25 cellular contexts compared by ENCODE assay signal in genomic region chr7:21981524-21981923, GRCh38. TPM values are rescaled to one million over a fixed set of nuclear protein-coding genes. Genes with fewer than 3 reads are reported as not detected.
DNase-seq lines count a peak whose midpoint lies in the region; ATAC-seq and TF ChIP-seq lines count a peak whose summit lies in the region.
"Had no signal": no experiment of that assay in that cellular context is flagged by ENCODE, and none has a peak within 500 bp of the region (broad histone marks: within the 10 kb centered on the region; RNA-seq: fewer than 3 reads in every experiment).

No MANE protein-coding gene starts in this region.

- 23 to 36% methylated on average over 2 of the region's 2 CpGs for WGBS in GM23248 (ENCODE audit: low coverage in 1 of 2, low lambda C conversion rate in 2 of 2, missing lambda C conversion rate in 2 of 2), 2 experiments

- ATAC-seq in GM19455 (IDR thresholded peaks at IDR 0.05; ENCODE audit: unreplicated experiment), result no peak
- ATAC-seq: PC-3, Right ventricle myocardium inferior, T-cell had no signal

- no peaks in the 10 kb centered on the region for H3K27me3 ChIP-seq in Karpas-422 (ENCODE audit: low read length)
- H3K27me3 ChIP-seq in SU-DHL-6 (ENCODE audit: low read length), result no peaks in the 10 kb centered on the region
- H3K27me3 ChIP-seq in GM23248 (replicated peaks; ENCODE audit: insufficient read depth), result no peaks in the 10 kb centered on the region
- H3K27me3 ChIP-seq: SJCRH30 had no signal

- no peak overlapping the region for H3K27ac ChIP-seq in Karpas-422 (ENCODE audit: low read length)
- no peak overlapping the region for H3K27ac ChIP-seq in SU-DHL-6 (ENCODE audit: low read depth, low read length)
- no peak overlapping the region for H3K27ac ChIP-seq in GM23248
- H3K27ac ChIP-seq: KMS-11, SJCRH30 had no signal

- H3K9me2 ChIP-seq in Karpas-422 (replicated peaks; ENCODE audit: insufficient read depth, low read length), result no peaks in the 10 kb centered on the region
- H3K9me2 ChIP-seq in SU-DHL-6 (replicated peaks; ENCODE audit: insufficient read depth, low read length), result no peaks in the 10 kb centered on the region
- no peaks in the 10 kb centered on the region for H3K9me2 ChIP-seq in GM23248 (ENCODE audit: insufficient read depth)

- H3K9me3 ChIP-seq in Karpas-422 (ENCODE audit: low read length) (no peaks in the 10 kb centered on the region), SU-DHL-6 (ENCODE audit: insufficient read depth, low read length) (no peaks in the 10 kb centered on the region), GM23248 (ENCODE audit: low read depth) (no peaks in the 10 kb centered on the region)
- H3K9me3 ChIP-seq: SJCRH30 had no signal

- H4K20me1 ChIP-seq in Karpas-422 (ENCODE audit: insufficient read depth, low read depth, low read length) (no peaks in the 10 kb centered on the region), SU-DHL-6 (ENCODE audit: low read depth, low read length) (no peaks in the 10 kb centered on the region), GM23248 (ENCODE audit: insufficient read depth) (no peaks in the 10 kb centered on the region)

- H2AFZ ChIP-seq in Karpas-422 (ENCODE audit: low read length) (peak overlapping the region; percentile 80), SU-DHL-6 (ENCODE audit: low read depth, low read length, severe bottlenecking) (no peak overlapping the region), GM23248 (no peak overlapping the region)

- H3K4me3 ChIP-seq in Karpas-422 (ENCODE audit: low read length), result no peak overlapping the region
- no peak overlapping the region for H3K4me3 ChIP-seq in SU-DHL-6 (ENCODE audit: insufficient read depth, low read length, poor library complexity, severe bottlenecking)
- H3K4me3 ChIP-seq in GM23248, result no peak overlapping the region
- H3K4me3 ChIP-seq: SJCRH30 had no signal

- H3F3A ChIP-seq in SU-DHL-6 (ENCODE audit: insufficient read depth), result no peaks in the 10 kb centered on the region
- no peaks in the 10 kb centered on the region for H3F3A ChIP-seq in GM23248 (ENCODE audit: insufficient read depth)

- no peaks in the 10 kb centered on the region for H3K36me3 ChIP-seq in Karpas-422 (ENCODE audit: insufficient read depth, low read length)
- no peaks in the 10 kb centered on the region for H3K36me3 ChIP-seq in SU-DHL-6 (ENCODE audit: low read length)
- H3K36me3 ChIP-seq in GM23248 (ENCODE audit: low read depth), result no peaks in the 10 kb centered on the region
- H3K36me3 ChIP-seq: SJCRH30 had no signal

- in situ Hi-C loops in GM23248 (cut with MboI), result no loop called here

- TF ChIP-seq CTCF in GM12872 (IDR thresholded peaks at IDR 0.05; ENCODE audit: insufficient read depth, low read depth, low read length) (peak; percentile 22; the same call in 1 of the 3 replicates), SU-DHL-6 (IDR thresholded peaks at IDR 0.05; ENCODE audit: insufficient read depth, low read length, poor library complexity, severe bottlenecking) (peak; percentile 11)

- H3K4me1 ChIP-seq in Karpas-422 (ENCODE audit: low read length) (peaks cover 24% of the 10 kb centered on the region), GM23248 (ENCODE audit: insufficient read depth) (no peaks in the 10 kb centered on the region)
- H3K4me1 ChIP-seq: SJCRH30 had no signal

- H3K79me2 ChIP-seq in Karpas-422 (ENCODE audit: low read length), result no peaks in the 10 kb centered on the region
- no peaks in the 10 kb centered on the region for H3K79me2 ChIP-seq in SU-DHL-6 (ENCODE audit: insufficient read depth, low read length)
- no peaks in the 10 kb centered on the region for H3K79me2 ChIP-seq in GM23248 (ENCODE audit: insufficient read depth)

- DNase-seq in Karpas-422 (peak; percentile 60), NCI-H2107 (lab: John Stamatoyannopoulos, UW) (no peak), DMS79 treated with DMSO at 0.1 percent for 48 hours (lab: John Stamatoyannopoulos, UW) (no peak), GM23248 (no peak)
- DNase-seq: CD8-positive, alpha-beta memory T cell; DMS 273 treated with DMSO at 0.1 percent for 48 hours; DMS79; HCEC 1CT; IMR-90; NCI-H1092; NCI-H1417 treated with DMSO at 0.1 percent for 48 hours; NCI-H1694 treated with DMSO at 0.1 percent for 48 hours; NCI-H2081; NCI-H2171; NCI-H226; NCI-H510A; NCI-H69; PC-3; SJCRH30; T-cell had no signal

- H3K9ac ChIP-seq in Karpas-422 (ENCODE audit: low read length), result no peak overlapping the region
- no peak overlapping the region for H3K9ac ChIP-seq in SU-DHL-6 (ENCODE audit: low read length)
- no peak overlapping the region for H3K9ac ChIP-seq in GM23248
- H3K9ac ChIP-seq: KMS-11 had no signal

- no peak overlapping the region for H3K4me2 ChIP-seq in Karpas-422 (ENCODE audit: low read depth, low read length, poor library complexity, severe bottlenecking)
- H3K4me2 ChIP-seq in SU-DHL-6 (ENCODE audit: low read depth, low read length, poor library complexity, severe bottlenecking), result no peak overlapping the region
- H3K4me2 ChIP-seq in GM23248 (ENCODE audit: unreplicated experiment), result no peak overlapping the region
- H3K4me2 ChIP-seq: KMS-11 had no signal

RNA-seq across cellular contexts. Expression of gene CDCA7L, which starts 35.8 kb away (rescaled TPM):
- total RNA-seq in Karpas-422 (2014; rRNA removed; shearing (Covaris generic); ENCODE audit: low replicate concordance), result 278 and 314 TPM in 2 replicates
- total RNA-seq in GM23248 (2014; rRNA removed; shearing (Covaris generic)), result 44.1 and 45.9 TPM in 2 replicates
- polyA plus RNA-seq in GM23248 (2016; fragmentation: Nextera tagmentation; extraction: Ambion mirVana), result 44.0 and 44.1 TPM in 2 replicates
